Comparison of ENCODE assay signal across 8 cellular contexts in genomic region chr12:1939745-1940607, GRCh38. TPM values are rescaled to one million over a fixed set of nuclear protein-coding genes. Genes with fewer than 3 reads are reported as not detected.
DNase-seq lines count a peak whose midpoint lies in the region; TF ChIP-seq lines count a peak whose summit lies in the region.

No MANE protein-coding gene starts in this region.

- H3K36me3 ChIP-seq in ovary (no peaks in the 10 kb centered on the region), testis (ENCODE audit: low read depth, missing control alignments) (no peaks in the 10 kb centered on the region)

- intact Hi-C loops in ovary (cut with DNase I) = loop anchor here (2.0 to 10.0 kb wide), 5 partner anchors 143 to 305 kb away; no protein-coding TSS in a partner anchor
- intact Hi-C loops in testis (cut with DNase I; ENCODE audit: low total_unique reads) = loop anchor here (5.0 to 10.0 kb wide), 2 partner anchors 143 to 305 kb away; no protein-coding TSS in a partner anchor

- TF ChIP-seq POLR2A in ovary (IDR thresholded peaks at IDR 0.05) (peak; percentile 11), testis (IDR thresholded peaks at IDR 0.05) (no peak)

- peak overlapping the region; percentile 8 for H3K4me3 ChIP-seq in ovary
- no peak overlapping the region for H3K4me3 ChIP-seq in testis

- H3K9me3 ChIP-seq in ovary = no peaks in the 10 kb centered on the region
- H3K9me3 ChIP-seq in testis = no peaks in the 10 kb centered on the region

- 32 to 35% (median 35%) methylated on average over 17 of the region's 17 CpGs for WGBS in ovary, 3 donors
- WGBS in testis, 2 donors = 42 to 46% methylated on average over 17 of the region's 17 CpGs

- TF ChIP-seq EP300 in ovary (IDR thresholded peaks at IDR 0.05) = no peak

- DNase-seq in DMS 273 (lab: John Stamatoyannopoulos, UW; ENCODE audit: unreplicated experiment) (peak; percentile 85), DMS 273 treated with DMSO at 0.1 percent for 48 hours (lab: John Stamatoyannopoulos, UW) (no peak), M059J (ENCODE audit: low read depth) (peak; percentile 68), SKM-1 treated with dmso at 0.1 percent for 144 hours (lab: John Stamatoyannopoulos, UW; ENCODE audit: unreplicated experiment) (peak; percentile 31), glomerular visceral epithelial cell (ENCODE audit: extremely low spot score) (peak; percentile 76), ovary (peak; percentile 79 to 93 (median 92)), testis (peak; percentile 93)
- DNase-seq in activated naive CD4-positive, alpha-beta T cell treated with anti-CD3 and anti-CD28 coated beads, Interleukin-2, amount 50 U/mL, for 16 hours = peak; percentile 89

- H3K27ac ChIP-seq in ovary = no peak overlapping the region
- peak overlapping the region in 1 of 2 donors; percentile 10 for H3K27ac ChIP-seq in testis

- H3K4me1 ChIP-seq in ovary (ENCODE audit: insufficient read depth) (peaks cover 8% of the 10 kb centered on the region), testis (peaks cover 14% of the 10 kb centered on the region)

- H3K27me3 ChIP-seq in ovary (no peaks in the 10 kb centered on the region), testis (no peaks in the 10 kb centered on the region)

- peak; percentile 81 to 90 (median 89) for TF ChIP-seq CTCF in ovary (IDR thresholded peaks at IDR 0.05)
- TF ChIP-seq CTCF in testis (IDR thresholded peaks at IDR 0.05) = peak; percentile 96 to 97 (median 96)

RNA-seq across cellular contexts. Expression of gene CACNA2D4, which starts 21.5 kb away (rescaled TPM):
- total RNA-seq in M059J (2014; rRNA removed; shearing (Covaris generic)) = 0.15 and 0.91 TPM in 2 replicates
- total RNA-seq in ovary = 1 to 10 TPM; 2.2 to 6.8 (median 3.2) TPM
- 1 to 10 TPM; 2.1 to 2.4 TPM for polyA plus RNA-seq in ovary
- 10 to 100 TPM; 15.8 to 18.3 TPM for total RNA-seq in testis
- polyA plus RNA-seq in testis (ENCODE audit: insufficient read depth, low read depth, low replicate concordance) = 10.8 TPM
